13 cellular contexts compared by ENCODE assay signal in genomic region chr9:61666849-61667371, GRCh38.
"Had no signal": no experiment of that assay in that cellular context is flagged by ENCODE, and none has a peak within 500 bp of the region (broad histone marks: within the 10 kb centered on the region; RNA-seq: fewer than 3 reads in every experiment).

No MANE protein-coding gene starts in this region.

- ATAC-seq: activated CD8-positive, alpha-beta T cell treated with anti-CD3 and anti-CD28 coated beads for 36 hours; effector memory CD8-positive, alpha-beta T cell had no signal

- H3K4me3 ChIP-seq: adrenal gland, thyroid gland had no signal

- DNase-seq: activated CD4-positive, alpha-beta T cell treated with anti-CD3 and anti-CD28 coated beads for 1 hour; activated CD8-positive, alpha-beta T cell treated with anti-CD3 and anti-CD28 coated beads for 36 hours; activated naive CD4-positive, alpha-beta T cell treated with anti-CD3 and anti-CD28 coated beads, Interleukin-2, amount 50 U/mL, for 16 hours; effector memory CD8-positive, alpha-beta T cell; glutamatergic neuron; immature natural killer cell; nephron progenitor cell; small intestine; thyroid gland had no signal

- H3K4me3 Mint-ChIP-seq: activated CD8-positive, alpha-beta T cell treated with anti-CD3 and anti-CD28 coated beads for 36 hours; central memory CD8-positive, alpha-beta T cell; dendritic cell treated with granulocyte-macrophage colony-stimulating factor and Interleukin-4, amounts not matched to agents 40 ng/mL and 50 ng/mL, for 4 days; effector memory CD8-positive, alpha-beta T cell; immature natural killer cell; nephron progenitor cell had no signal

- H3K27ac Mint-ChIP-seq: activated CD8-positive, alpha-beta T cell treated with anti-CD3 and anti-CD28 coated beads for 36 hours; activated T-helper 2 cell treated with anti-CD3 and anti-CD28 coated beads, Interferon-gamma antibody, Interleukin-2, Interleukin-4, amounts not matched to agents 10 μg/mL and 5 μg/mL and 100 μg/mL, durations not matched to agents 14 hours and 24 hours and 36 hours; dendritic cell treated with granulocyte-macrophage colony-stimulating factor and Interleukin-4, amounts not matched to agents 40 ng/mL and 50 ng/mL, for 4 days; effector memory CD8-positive, alpha-beta T cell; immature natural killer cell; nephron progenitor cell had no signal

- FAIRE-seq: small intestine had no signal

- H3K9me3 ChIP-seq: adrenal gland, thyroid gland had no signal

- H3K36me3 ChIP-seq: adrenal gland, thyroid gland had no signal

- H3K27me3 ChIP-seq: adrenal gland, thyroid gland had no signal

- H3K27ac ChIP-seq: adrenal gland, thyroid gland had no signal

- H3K27me3 Mint-ChIP-seq: activated CD8-positive, alpha-beta T cell treated with anti-CD3 and anti-CD28 coated beads for 36 hours; central memory CD8-positive, alpha-beta T cell; dendritic cell treated with granulocyte-macrophage colony-stimulating factor and Interleukin-4, amounts not matched to agents 40 ng/mL and 50 ng/mL, for 4 days; effector memory CD8-positive, alpha-beta T cell had no signal

- H3K4me1 ChIP-seq: adrenal gland, thyroid gland had no signal

- H3K4me1 Mint-ChIP-seq: central memory CD8-positive, alpha-beta T cell; nephron progenitor cell had no signal
